ENCODE assay signal across 11 cellular contexts in genomic region chr2:37625156-37625555, GRCh38. TPM values are rescaled to one million over a fixed set of nuclear protein-coding genes. Genes with fewer than 3 reads are reported as not detected.
DNase-seq lines count a peak whose midpoint lies in the region; ATAC-seq and TF ChIP-seq lines count a peak whose summit lies in the region.
"Had no signal": no experiment of that assay in that cellular context is flagged by ENCODE, and none has a peak within 500 bp of the region (broad histone marks: within the 10 kb centered on the region; RNA-seq: fewer than 3 reads in every experiment).

No MANE protein-coding gene starts in this region.

- DNase-seq in activated naive CD4-positive, alpha-beta T cell (lab: John Stamatoyannopoulos, UW), result no peak
- DNase-seq in activated naive CD4-positive, alpha-beta T cell treated with anti-CD3 and anti-CD28 coated beads, Interleukin-2, amount 50 U/mL, for 72 hours (ENCODE audit: low spot score in 2 of 2), result no peak
- no peak for DNase-seq in right cardiac atrium
- no peak for DNase-seq in upper lobe of right lung
- no peak for DNase-seq in stimulated activated CD4-positive, alpha-beta T cell treated with anti-CD3 and anti-CD28 coated beads, Interleukin-2, amount 100 ng/mL, for 24 hours
- DNase-seq in stimulated activated CD4-positive, alpha-beta T cell treated with anti-CD3 and anti-CD28 coated beads, Interleukin-12 subunit alpha, Interleukin-12 subunit beta, amount 100 ng/mL, for 4 hours, result no peak
- DNase-seq: adrenal gland, NCI-H1436 treated with DMSO at 0.1 percent for 48 hours had no signal

- peak overlapping the region; percentile 81 for H3K4me3 Mint-ChIP-seq in activated naive CD4-positive, alpha-beta T cell treated with anti-CD3 and anti-CD28 coated beads, Interleukin-2, amount 50 U/mL, for 24 hours

- peaks cover 63% of the 10 kb centered on the region for H3K4me1 Mint-ChIP-seq in activated naive CD4-positive, alpha-beta T cell treated with anti-CD3 and anti-CD28 coated beads, Interleukin-2, amount 50 U/mL, for 24 hours

- H3K36me3 ChIP-seq in upper lobe of right lung, result no peaks in the 10 kb centered on the region
- H3K36me3 ChIP-seq: adrenal gland; BLaER1 treated with 17β-estradiol and CSF1 and Interleukin-3, amounts not matched to agents 10 nM and 100 nM had no signal

- H3K27ac Mint-ChIP-seq in activated naive CD4-positive, alpha-beta T cell treated with anti-CD3 and anti-CD28 coated beads, Interleukin-2, amount 50 U/mL, for 24 hours, result peak overlapping the region; percentile 90
- peak overlapping the region; percentile 59 to 98 for H3K27ac Mint-ChIP-seq in activated naive CD4-positive, alpha-beta T cell treated with anti-CD3 and anti-CD28 coated beads, Interleukin-2, amount 50 U/mL, for 72 hours

- no peak overlapping the region for H3K4me3 ChIP-seq in right cardiac atrium (ENCODE audit: low read length)
- H3K4me3 ChIP-seq in upper lobe of right lung, result no peak overlapping the region
- H3K4me3 ChIP-seq: adrenal gland; BLaER1 treated with 17β-estradiol and CSF1 and Interleukin-3, amounts not matched to agents 10 nM and 100 nM had no signal

- intact Hi-C loops in right cardiac atrium (cut with DNase I), result no loop called here
- intact Hi-C loops in upper lobe of right lung (cut with DNase I), result no loop called here

- no peaks in the 10 kb centered on the region for H3K27me3 ChIP-seq in right cardiac atrium (ENCODE audit: control insufficient read depth, insufficient read depth)
- H3K27me3 ChIP-seq in upper lobe of right lung, result no peaks in the 10 kb centered on the region
- H3K27me3 ChIP-seq: adrenal gland; BLaER1 treated with 17β-estradiol and CSF1 and Interleukin-3, amounts not matched to agents 10 nM and 100 nM had no signal

- peaks cover 13% of the 10 kb centered on the region for H3K9me3 Mint-ChIP-seq in activated naive CD4-positive, alpha-beta T cell treated with anti-CD3 and anti-CD28 coated beads, Interleukin-2, amount 50 U/mL, for 24 hours
- peaks cover 6 to 14% of the 10 kb centered on the region in 2 donors for H3K9me3 Mint-ChIP-seq in activated naive CD4-positive, alpha-beta T cell treated with anti-CD3 and anti-CD28 coated beads, Interleukin-2, amount 50 U/mL, for 72 hours

- peaks cover 5% of the 10 kb centered on the region for H3K36me3 Mint-ChIP-seq in activated naive CD4-positive, alpha-beta T cell treated with anti-CD3 and anti-CD28 coated beads, Interleukin-2, amount 50 U/mL, for 24 hours
- H3K36me3 Mint-ChIP-seq in activated naive CD4-positive, alpha-beta T cell treated with anti-CD3 and anti-CD28 coated beads, Interleukin-2, amount 50 U/mL, for 72 hours, result peaks cover 7 to 23% of the 10 kb centered on the region in 2 donors

- no peaks in the 10 kb centered on the region for H3K27me3 Mint-ChIP-seq in activated naive CD4-positive, alpha-beta T cell treated with anti-CD3 and anti-CD28 coated beads, Interleukin-2, amount 50 U/mL, for 24 hours

- no peak for ATAC-seq in activated naive CD4-positive, alpha-beta T cell treated with anti-CD3 and anti-CD28 coated beads, Interleukin-2, amount 50 U/mL, for 72 hours
- ATAC-seq in right cardiac atrium (peak; percentile 32 to 44), upper lobe of right lung (no peak), GM21576 (IDR thresholded peaks at IDR 0.05; ENCODE audit: unreplicated experiment) (no peak)

- H3K4me1 ChIP-seq in right cardiac atrium (ENCODE audit: control insufficient read depth, insufficient read depth, low read length) (no peaks in the 10 kb centered on the region), upper lobe of right lung (peaks cover 25% of the 10 kb centered on the region)

- TF ChIP-seq CTCF in upper lobe of right lung (IDR thresholded peaks at IDR 0.05), result no peak

- H3K9me3 ChIP-seq in right cardiac atrium (ENCODE audit: control insufficient read depth, low read length) (no peaks in the 10 kb centered on the region), upper lobe of right lung (no peaks in the 10 kb centered on the region)
- H3K9me3 ChIP-seq: adrenal gland; BLaER1 treated with 17β-estradiol and CSF1 and Interleukin-3, amounts not matched to agents 10 nM and 100 nM had no signal

- H3K27ac ChIP-seq in right cardiac atrium (ENCODE audit: low read length) (no peak overlapping the region), upper lobe of right lung (peak overlapping the region; percentile 14)
- H3K27ac ChIP-seq: adrenal gland had no signal

RNA-seq across cellular contexts. Expression of gene CDC42EP3, which starts 46.3 kb away (rescaled TPM):
- 10 to 100 TPM; 11.1 to 12.5 TPM for total RNA-seq in activated naive CD4-positive, alpha-beta T cell treated with anti-CD3 and anti-CD28 coated beads, Interleukin-2, amount 50 U/mL, for 72 hours
- 10 to 100 TPM; 65.0 to 98.4 (median 78.6) TPM for total RNA-seq in right cardiac atrium
- polyA plus RNA-seq in right cardiac atrium, result 37.3 TPM
- 71.1 TPM for total RNA-seq in upper lobe of right lung

Comparison
In these comparisons a context has a peak if more than half of its experiments do, and no peak if none do; other contexts are left out.
1. ATAC-seq: peak in right cardiac atrium (2 of 2); none in activated naive CD4-positive, alpha-beta T cell treated with anti-CD3 and anti-CD28 coated beads, Interleukin-2, amount 50 U/mL, for 72 hours (0 of 2), upper lobe of right lung (single experiment) and GM21576 (single experiment).